18 cellular contexts compared by ENCODE assay signal in the genomic region with DNA sequence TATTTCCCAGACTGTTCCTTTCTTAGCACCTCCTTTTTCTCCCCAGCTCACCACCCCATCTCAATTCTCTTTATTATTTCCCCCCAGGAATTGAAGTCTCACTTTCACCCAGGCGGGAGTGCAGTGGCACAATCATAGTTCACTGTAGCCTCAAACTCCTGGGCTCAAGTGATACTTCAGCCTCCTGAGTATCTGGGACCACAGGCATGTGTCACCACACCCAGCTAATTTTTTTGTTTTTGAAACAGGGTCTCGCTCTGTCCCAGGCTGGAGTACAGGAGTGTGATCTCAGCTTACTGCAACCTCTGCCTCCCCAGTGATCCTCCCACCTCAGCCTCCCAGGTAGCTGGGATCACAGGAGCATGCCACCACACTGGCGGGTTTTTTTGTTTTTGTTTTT. TPM values are rescaled to one million over a fixed set of nuclear protein-coding genes. Genes with fewer than 3 reads are reported as not detected.
DNase-seq lines count a peak whose midpoint lies in the region; ATAC-seq and TF ChIP-seq lines count a peak whose summit lies in the region.
"Had no signal": no experiment of that assay in that cellular context is flagged by ENCODE, and none has a peak within 500 bp of the region (broad histone marks: within the 10 kb centered on the region; RNA-seq: fewer than 3 reads in every experiment).

No MANE protein-coding gene starts in this region.

- no peak for DNase-seq in activated CD8-positive, alpha-beta memory T cell treated with anti-CD3 and anti-CD28 coated beads, Interleukin-2, amount 10 ng/mL, durations not matched to agents 7 days and 5 days
- DNase-seq in activated CD8-positive, alpha-beta memory T cell treated with anti-CD3 and anti-CD28 coated beads, Interleukin-2, amount 50 U/mL, for 4 hours: no peak
- DNase-seq in RWPE1 (ENCODE audit: low spot score): no peak
- DNase-seq in glutamatergic neuron: no peak
- no peak for DNase-seq in putamen (ENCODE audit: low spot score)
- no peak for DNase-seq in COR-L47 (lab: John Stamatoyannopoulos, UW)
- DNase-seq: DMS53, MM.1S, NCI-H1105, NCI-H1694, NCI-H2107, NCI-H345, RPMI8226, SJCRH30 had no signal

- peaks cover 41% of the 10 kb centered on the region for H3K36me3 Mint-ChIP-seq in activated CD8-positive, alpha-beta memory T cell treated with anti-CD3 and anti-CD28 coated beads, Interleukin-2, amount 10 ng/mL, durations not matched to agents 7 days and 5 days
- H3K36me3 Mint-ChIP-seq in glutamatergic neuron (ENCODE audit: unreplicated experiment): no peaks in the 10 kb centered on the region

- ATAC-seq in activated CD8-positive, alpha-beta memory T cell treated with anti-CD3 and anti-CD28 coated beads, Interleukin-2, amount 10 ng/mL, durations not matched to agents 7 days and 5 days: no peak
- no peak for ATAC-seq in HG02885 (IDR thresholded peaks at IDR 0.05; ENCODE audit: poor library complexity, unreplicated experiment)

- TF ChIP-seq CTCF in RWPE1 (conservative IDR thresholded peaks at IDR 0.05; ENCODE audit: low read depth): no peak
- no peak for TF ChIP-seq CTCF in glutamatergic neuron (IDR thresholded peaks at IDR 0.05; ENCODE audit: partially characterized antibody, unreplicated experiment)

- POLR2A ChIA-PET in RWPE1 (lab: Yijun Ruan, JAX; ENCODE audit: low non-redundant PET): no interaction called here

- H3K27me3 Mint-ChIP-seq in activated CD8-positive, alpha-beta memory T cell treated with anti-CD3 and anti-CD28 coated beads, Interleukin-2, amount 10 ng/mL, durations not matched to agents 7 days and 5 days: no peaks in the 10 kb centered on the region
- H3K27me3 Mint-ChIP-seq in glutamatergic neuron (ENCODE audit: unreplicated experiment): no peaks in the 10 kb centered on the region

- CTCF ChIA-PET in activated CD8-positive, alpha-beta memory T cell treated with anti-CD3 and anti-CD28 coated beads, Interleukin-2, amount 10 ng/mL, durations not matched to agents 7 days and 5 days (lab: Charles Lee): interaction anchor here (0.6 to 3.5 kb wide), 5 partner anchors 21 to 854 kb away, joined by 3 to 18 read pairs (median 4); no protein-coding TSS in a partner anchor
- CTCF ChIA-PET in RWPE1 (lab: Yijun Ruan, JAX): interaction anchor here (0.7 kb wide), 1 partner anchor 10 kb away, joined by 3 read pairs; no protein-coding TSS in a partner anchor

- peaks cover 30% of the 10 kb centered on the region for H3K4me1 Mint-ChIP-seq in activated CD8-positive, alpha-beta memory T cell treated with anti-CD3 and anti-CD28 coated beads, Interleukin-2, amount 10 ng/mL, durations not matched to agents 7 days and 5 days
- peaks cover 28% of the 10 kb centered on the region for H3K4me1 Mint-ChIP-seq in glutamatergic neuron (ENCODE audit: low read depth, unreplicated experiment)

- H3K27ac ChIP-seq in RWPE1 (peak overlapping the region; percentile 25; the same call in 1 of the 2 replicates), temporal lobe (ENCODE audit: low read depth, low read length) (peak overlapping the region; percentile 74)
- H3K27ac ChIP-seq: SJCRH30 had no signal

- no peak overlapping the region for H3K4me3 Mint-ChIP-seq in activated CD8-positive, alpha-beta memory T cell treated with anti-CD3 and anti-CD28 coated beads, Interleukin-2, amount 10 ng/mL, durations not matched to agents 7 days and 5 days
- no peak overlapping the region for H3K4me3 Mint-ChIP-seq in glutamatergic neuron (ENCODE audit: unreplicated experiment)

- no peaks in the 10 kb centered on the region for H3K9me3 Mint-ChIP-seq in activated CD8-positive, alpha-beta memory T cell treated with anti-CD3 and anti-CD28 coated beads, Interleukin-2, amount 10 ng/mL, durations not matched to agents 7 days and 5 days (ENCODE audit: low read depth)
- peaks cover 2% of the 10 kb centered on the region for H3K9me3 Mint-ChIP-seq in glutamatergic neuron (ENCODE audit: unreplicated experiment)

- H3K27ac Mint-ChIP-seq in activated CD8-positive, alpha-beta memory T cell treated with anti-CD3 and anti-CD28 coated beads, Interleukin-2, amount 10 ng/mL, durations not matched to agents 7 days and 5 days: peak overlapping the region; percentile 57
- peak overlapping the region; percentile 73 for H3K27ac Mint-ChIP-seq in glutamatergic neuron (ENCODE audit: unreplicated experiment)

RNA-seq across cellular contexts. Expression of a gene that starts 11.0 kb away (rescaled TPM):
- total RNA-seq in activated CD8-positive, alpha-beta memory T cell treated with anti-CD3 and anti-CD28 coated beads, Interleukin-2, amount 10 ng/mL, durations not matched to agents 7 days and 5 days: 100 to 1,000 TPM; 180 to 198 TPM
- total RNA-seq in glutamatergic neuron (ENCODE audit: unreplicated experiment): 47.1 TPM
- total RNA-seq in temporal lobe: 15.0 TPM

RNA-seq across cellular contexts. Expression of a gene that starts 41.6 kb away (rescaled TPM):
- not detected for total RNA-seq in activated CD8-positive, alpha-beta memory T cell treated with anti-CD3 and anti-CD28 coated beads, Interleukin-2, amount 10 ng/mL, durations not matched to agents 7 days and 5 days
- total RNA-seq in glutamatergic neuron (ENCODE audit: unreplicated experiment): 0.37 TPM
- 0.25 TPM for total RNA-seq in temporal lobe
- total RNA-seq: A673, SJCRH30 had no signal

RNA-seq across cellular contexts. Expression of a gene that starts 43.1 kb away (rescaled TPM):
- 10 to 100 TPM; 19.0 to 28.3 TPM for total RNA-seq in activated CD8-positive, alpha-beta memory T cell treated with anti-CD3 and anti-CD28 coated beads, Interleukin-2, amount 10 ng/mL, durations not matched to agents 7 days and 5 days
- total RNA-seq in glutamatergic neuron (ENCODE audit: unreplicated experiment) (451 TPM), temporal lobe (24.6 TPM)

RNA-seq across cellular contexts. Expression of a gene that starts 52.7 kb away (rescaled TPM):
- not detected for total RNA-seq in activated CD8-positive, alpha-beta memory T cell treated with anti-CD3 and anti-CD28 coated beads, Interleukin-2, amount 10 ng/mL, durations not matched to agents 7 days and 5 days
- total RNA-seq in glutamatergic neuron (ENCODE audit: unreplicated experiment) (not detected), temporal lobe (0.74 TPM)
- total RNA-seq: A673, H4 had no signal

Comparison
In these comparisons a context has a peak if more than half of its experiments do, and no peak if none do; other contexts are left out.
1. RNA of a gene that starts 43.1 kb away (total RNA-seq): 451 TPM in glutamatergic neuron (single experiment); 19.0 to 28.3 TPM in activated CD8-positive, alpha-beta memory T cell treated with anti-CD3 and anti-CD28 coated beads, Interleukin-2, amount 10 ng/mL, durations not matched to agents 7 days and 5 days and 24.6 TPM in temporal lobe (single experiment); every median in the first group is over 10 times any median in the second.